In the genomic region with DNA sequence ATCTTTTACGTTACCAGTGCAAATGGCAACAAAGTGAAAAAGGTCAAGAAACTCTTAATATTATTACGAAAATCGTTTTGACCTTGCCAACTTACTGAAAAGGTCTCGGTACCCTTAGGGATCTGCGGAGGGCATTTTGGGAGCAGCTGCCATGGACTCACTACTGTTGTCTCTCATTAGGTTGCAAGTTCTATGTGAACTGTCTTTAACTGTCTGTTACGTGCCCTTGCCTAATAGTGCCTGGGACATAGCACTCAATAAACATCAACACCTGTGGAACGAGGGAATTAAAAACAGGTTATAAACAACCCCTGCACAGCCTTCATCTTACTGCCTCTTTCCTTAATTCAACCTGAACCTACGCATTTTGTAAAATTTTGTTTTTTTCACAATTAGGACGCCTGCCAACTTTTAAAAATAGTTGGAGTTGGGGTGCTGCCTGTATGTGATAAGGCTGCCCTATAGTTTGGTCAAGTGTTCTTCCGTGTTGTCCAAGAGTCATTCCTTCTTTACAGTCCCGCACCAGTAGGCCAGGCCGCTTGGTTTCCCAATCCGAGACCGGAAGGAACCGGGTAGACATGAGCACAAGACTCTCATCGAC, we compare ENCODE assay signal across 1 cellular context.
TF ChIP-seq lines count a peak whose summit lies in the region.

No MANE protein-coding gene starts in this region.

TF ChIP-seq in K562, 482 proteins besides CTCF, POLR2A, EP300 and RAD21 (continued from another document):
- TF ChIP-seq, protein P1, sequence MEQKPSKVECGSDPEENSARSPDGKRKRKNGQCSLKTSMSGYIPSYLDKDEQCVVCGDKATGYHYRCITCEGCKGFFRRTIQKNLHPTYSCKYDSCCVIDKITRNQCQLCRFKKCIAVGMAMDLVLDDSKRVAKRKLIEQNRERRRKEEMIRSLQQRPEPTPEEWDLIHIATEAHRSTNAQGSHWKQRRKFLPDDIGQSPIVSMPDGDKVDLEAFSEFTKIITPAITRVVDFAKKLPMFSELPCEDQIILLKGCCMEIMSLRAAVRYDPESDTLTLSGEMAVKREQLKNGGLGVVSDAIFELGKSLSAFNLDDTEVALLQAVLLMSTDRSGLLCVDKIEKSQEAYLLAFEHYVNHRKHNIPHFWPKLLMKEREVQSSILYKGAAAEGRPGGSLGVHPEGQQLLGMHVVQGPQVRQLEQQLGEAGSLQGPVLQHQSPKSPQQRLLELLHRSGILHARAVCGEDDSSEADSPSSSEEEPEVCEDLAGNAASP (IDR thresholded peaks at IDR 0.05): no peak
- TF ChIP-seq, protein P2, sequence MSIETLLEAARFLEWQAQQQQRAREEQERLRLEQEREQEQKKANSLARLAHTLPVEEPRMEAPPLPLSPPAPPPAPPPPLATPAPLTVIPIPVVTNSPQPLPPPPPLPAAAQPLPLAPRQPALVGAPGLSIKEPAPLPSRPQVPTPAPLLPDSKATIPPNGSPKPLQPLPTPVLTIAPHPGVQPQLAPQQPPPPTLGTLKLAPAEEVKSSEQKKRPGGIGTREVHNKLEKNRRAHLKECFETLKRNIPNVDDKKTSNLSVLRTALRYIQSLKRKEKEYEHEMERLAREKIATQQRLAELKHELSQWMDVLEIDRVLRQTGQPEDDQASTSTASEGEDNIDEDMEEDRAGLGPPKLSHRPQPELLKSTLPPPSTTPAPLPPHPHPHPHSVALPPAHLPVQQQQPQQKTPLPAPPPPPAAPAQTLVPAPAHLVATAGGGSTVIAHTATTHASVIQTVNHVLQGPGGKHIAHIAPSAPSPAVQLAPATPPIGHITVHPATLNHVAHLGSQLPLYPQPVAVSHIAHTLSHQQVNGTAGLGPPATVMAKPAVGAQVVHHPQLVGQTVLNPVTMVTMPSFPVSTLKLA (conservative IDR thresholded peaks at IDR 0.05): no peak
- 0 out of 2 replicates have a peak, but pooled peaks have one; percentile 13 for TF ChIP-seq NFE2L1 (tag; IDR thresholded peaks at IDR 0.05; ENCODE audit: borderline replicate concordance, low read depth)
- TF ChIP-seq CXXC5 (CRISPR knock-in tag; IDR thresholded peaks at IDR 0.05): no peak
- TF ChIP-seq, protein P3, sequence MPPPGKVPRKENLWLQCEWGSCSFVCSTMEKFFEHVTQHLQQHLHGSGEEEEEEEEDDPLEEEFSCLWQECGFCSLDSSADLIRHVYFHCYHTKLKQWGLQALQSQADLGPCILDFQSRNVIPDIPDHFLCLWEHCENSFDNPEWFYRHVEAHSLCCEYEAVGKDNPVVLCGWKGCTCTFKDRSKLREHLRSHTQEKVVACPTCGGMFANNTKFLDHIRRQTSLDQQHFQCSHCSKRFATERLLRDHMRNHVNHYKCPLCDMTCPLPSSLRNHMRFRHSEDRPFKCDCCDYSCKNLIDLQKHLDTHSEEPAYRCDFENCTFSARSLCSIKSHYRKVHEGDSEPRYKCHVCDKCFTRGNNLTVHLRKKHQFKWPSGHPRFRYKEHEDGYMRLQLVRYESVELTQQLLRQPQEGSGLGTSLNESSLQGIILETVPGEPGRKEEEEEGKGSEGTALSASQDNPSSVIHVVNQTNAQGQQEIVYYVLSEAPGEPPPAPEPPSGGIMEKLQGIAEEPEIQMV (tag; conservative IDR thresholded peaks at IDR 0.05; ENCODE audit: low read depth): 0 out of 2 replicates have a peak, but pooled peaks have one; percentile 22
- TF ChIP-seq NFATC3 (IDR thresholded peaks at IDR 0.05): 0 out of 2 replicates have a peak, but pooled peaks have one; percentile 30
- TF ChIP-seq BACH1 (tag; IDR thresholded peaks at IDR 0.05): peak; percentile 52
- TF ChIP-seq ZNF23 (CRISPR knock-in tag; IDR thresholded peaks at IDR 0.05): no peak
- TF ChIP-seq, protein P4, sequence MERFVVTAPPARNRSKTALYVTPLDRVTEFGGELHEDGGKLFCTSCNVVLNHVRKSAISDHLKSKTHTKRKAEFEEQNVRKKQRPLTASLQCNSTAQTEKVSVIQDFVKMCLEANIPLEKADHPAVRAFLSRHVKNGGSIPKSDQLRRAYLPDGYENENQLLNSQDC (CRISPR knock-in tag; IDR thresholded peaks at IDR 0.05): no peak
- no peak for TF ChIP-seq TAF1 (IDR thresholded peaks at IDR 0.05; ENCODE audit: control insufficient read depth, extremely low read depth, insufficient read depth, low read length, severe bottlenecking)
- no peak for TF ChIP-seq CC2D1A (IDR thresholded peaks at IDR 0.05)
- no peak for TF ChIP-seq KAT2B (IDR thresholded peaks at IDR 0.05; ENCODE audit: low read depth, low read length)
- peak; percentile 34; the same call in 1 of the 2 replicates for TF ChIP-seq ZNF436 (CRISPR knock-in tag; IDR thresholded peaks at IDR 0.05)
- no peak for TF ChIP-seq ZNF124 (CRISPR knock-in tag; IDR thresholded peaks at IDR 0.05)
- no peak for TF ChIP-seq EGR1 (conservative IDR thresholded peaks at IDR 0.05)
- no peak for TF ChIP-seq E2F3 (CRISPR knock-in tag; IDR thresholded peaks at IDR 0.05)
- TF ChIP-seq, protein P5, sequence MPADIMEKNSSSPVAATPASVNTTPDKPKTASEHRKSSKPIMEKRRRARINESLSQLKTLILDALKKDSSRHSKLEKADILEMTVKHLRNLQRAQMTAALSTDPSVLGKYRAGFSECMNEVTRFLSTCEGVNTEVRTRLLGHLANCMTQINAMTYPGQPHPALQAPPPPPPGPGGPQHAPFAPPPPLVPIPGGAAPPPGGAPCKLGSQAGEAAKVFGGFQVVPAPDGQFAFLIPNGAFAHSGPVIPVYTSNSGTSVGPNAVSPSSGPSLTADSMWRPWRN (IDR thresholded peaks at IDR 0.05; ENCODE audit: low read depth): no peak
- TF ChIP-seq, protein P6, sequence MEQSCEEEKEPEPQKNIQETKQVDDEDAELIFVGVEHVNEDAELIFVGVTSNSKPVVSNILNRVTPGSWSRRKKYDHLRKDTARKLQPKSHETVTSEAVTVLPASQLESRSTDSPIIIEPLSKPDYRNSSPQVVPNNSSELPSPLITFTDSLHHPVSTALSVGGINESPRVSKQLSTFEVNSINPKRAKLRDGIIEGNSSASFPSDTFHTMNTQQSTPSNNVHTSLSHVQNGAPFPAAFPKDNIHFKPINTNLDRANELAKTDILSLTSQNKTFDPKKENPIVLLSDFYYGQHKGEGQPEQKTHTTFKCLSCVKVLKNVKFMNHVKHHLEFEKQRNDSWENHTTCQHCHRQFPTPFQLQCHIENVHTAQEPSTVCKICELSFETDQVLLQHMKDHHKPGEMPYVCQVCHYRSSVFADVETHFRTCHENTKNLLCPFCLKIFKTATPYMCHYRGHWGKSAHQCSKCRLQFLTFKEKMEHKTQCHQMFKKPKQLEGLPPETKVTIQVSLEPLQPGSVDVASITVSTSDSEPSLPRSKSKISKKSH (CRISPR knock-in tag; IDR thresholded peaks at IDR 0.05): no peak
- TF ChIP-seq ADNP (tag; IDR thresholded peaks at IDR 0.05): 0 out of 2 replicates have a peak, but pooled peaks have one; percentile 26
- TF ChIP-seq, protein P7, sequence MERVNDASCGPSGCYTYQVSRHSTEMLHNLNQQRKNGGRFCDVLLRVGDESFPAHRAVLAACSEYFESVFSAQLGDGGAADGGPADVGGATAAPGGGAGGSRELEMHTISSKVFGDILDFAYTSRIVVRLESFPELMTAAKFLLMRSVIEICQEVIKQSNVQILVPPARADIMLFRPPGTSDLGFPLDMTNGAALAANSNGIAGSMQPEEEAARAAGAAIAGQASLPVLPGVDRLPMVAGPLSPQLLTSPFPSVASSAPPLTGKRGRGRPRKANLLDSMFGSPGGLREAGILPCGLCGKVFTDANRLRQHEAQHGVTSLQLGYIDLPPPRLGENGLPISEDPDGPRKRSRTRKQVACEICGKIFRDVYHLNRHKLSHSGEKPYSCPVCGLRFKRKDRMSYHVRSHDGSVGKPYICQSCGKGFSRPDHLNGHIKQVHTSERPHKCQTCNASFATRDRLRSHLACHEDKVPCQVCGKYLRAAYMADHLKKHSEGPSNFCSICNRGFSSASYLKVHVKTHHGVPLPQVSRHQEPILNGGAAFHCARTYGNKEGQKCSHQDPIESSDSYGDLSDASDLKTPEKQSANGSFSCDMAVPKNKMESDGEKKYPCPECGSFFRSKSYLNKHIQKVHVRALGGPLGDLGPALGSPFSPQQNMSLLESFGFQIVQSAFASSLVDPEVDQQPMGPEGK (CRISPR knock-in tag; IDR thresholded peaks at IDR 0.05; ENCODE audit: borderline replicate concordance): peak; percentile 59; the same call in 1 of the 2 replicates
- TF ChIP-seq, protein P8, sequence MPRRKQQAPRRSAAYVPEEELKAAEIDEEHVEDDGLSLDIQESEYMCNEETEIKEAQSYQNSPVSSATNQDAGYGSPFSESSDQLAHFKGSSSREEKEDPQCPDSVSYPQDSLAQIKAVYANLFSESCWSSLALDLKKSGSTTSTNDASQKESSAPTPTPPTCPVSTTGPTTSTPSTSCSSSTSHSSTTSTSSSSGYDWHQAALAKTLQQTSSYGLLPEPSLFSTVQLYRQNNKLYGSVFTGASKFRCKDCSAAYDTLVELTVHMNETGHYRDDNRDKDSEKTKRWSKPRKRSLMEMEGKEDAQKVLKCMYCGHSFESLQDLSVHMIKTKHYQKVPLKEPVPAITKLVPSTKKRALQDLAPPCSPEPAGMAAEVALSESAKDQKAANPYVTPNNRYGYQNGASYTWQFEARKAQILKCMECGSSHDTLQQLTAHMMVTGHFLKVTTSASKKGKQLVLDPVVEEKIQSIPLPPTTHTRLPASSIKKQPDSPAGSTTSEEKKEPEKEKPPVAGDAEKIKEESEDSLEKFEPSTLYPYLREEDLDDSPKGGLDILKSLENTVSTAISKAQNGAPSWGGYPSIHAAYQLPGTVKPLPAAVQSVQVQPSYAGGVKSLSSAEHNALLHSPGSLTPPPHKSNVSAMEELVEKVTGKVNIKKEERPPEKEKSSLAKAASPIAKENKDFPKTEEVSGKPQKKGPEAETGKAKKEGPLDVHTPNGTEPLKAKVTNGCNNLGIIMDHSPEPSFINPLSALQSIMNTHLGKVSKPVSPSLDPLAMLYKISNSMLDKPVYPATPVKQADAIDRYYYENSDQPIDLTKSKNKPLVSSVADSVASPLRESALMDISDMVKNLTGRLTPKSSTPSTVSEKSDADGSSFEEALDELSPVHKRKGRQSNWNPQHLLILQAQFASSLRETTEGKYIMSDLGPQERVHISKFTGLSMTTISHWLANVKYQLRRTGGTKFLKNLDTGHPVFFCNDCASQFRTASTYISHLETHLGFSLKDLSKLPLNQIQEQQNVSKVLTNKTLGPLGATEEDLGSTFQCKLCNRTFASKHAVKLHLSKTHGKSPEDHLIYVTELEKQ (CRISPR knock-in tag; IDR thresholded peaks at IDR 0.05): no peak
